8 cellular contexts compared by ENCODE assay signal in the genomic region with DNA sequence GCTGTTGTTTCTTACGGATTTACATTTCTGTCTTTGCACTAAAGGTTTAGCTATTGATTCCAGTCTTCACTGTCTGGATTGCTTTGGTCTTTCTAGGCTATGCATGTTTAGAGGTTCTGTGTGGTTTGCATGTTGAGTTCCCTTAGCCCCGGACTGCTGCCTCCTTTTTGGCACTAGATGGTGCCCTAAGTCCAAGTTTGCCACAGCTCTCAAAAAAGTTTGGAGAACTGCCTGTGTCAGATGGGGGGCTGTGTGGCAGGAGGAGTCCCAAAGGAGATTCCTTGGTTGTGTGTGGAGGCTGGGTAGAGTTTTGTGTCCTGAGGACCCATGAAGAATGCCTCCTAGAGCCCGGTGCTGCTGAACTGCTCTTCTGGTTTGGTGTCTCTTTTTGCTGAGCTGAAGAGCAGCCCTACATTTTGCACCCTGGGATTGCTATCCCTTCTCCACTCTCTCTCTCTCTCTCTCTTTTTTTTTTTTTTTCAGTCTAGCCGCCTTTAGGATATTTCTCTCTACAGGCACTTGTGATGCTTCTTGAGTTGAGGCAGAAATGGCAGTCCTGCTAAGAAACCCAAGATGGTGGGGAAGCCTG.
DNase-seq lines count a peak whose midpoint lies in the region; ATAC-seq and TF ChIP-seq lines count a peak whose summit lies in the region.

No MANE protein-coding gene starts in this region.

- H3K4me3 ChIP-seq in adipocyte (ENCODE audit: low read length) (no peak overlapping the region), iPS DF 6.9 (ENCODE audit: low read length) (no peak overlapping the region), tibial nerve (no peak overlapping the region)

- no peaks in the 10 kb centered on the region for H3K4me1 ChIP-seq in adipocyte (ENCODE audit: control insufficient read depth, insufficient read depth, low read length)
- peaks cover 1% of the 10 kb centered on the region; the same call in 1 of the 2 replicates for H3K4me1 ChIP-seq in iPS DF 6.9 (ENCODE audit: control insufficient read depth, insufficient read depth, low read length)
- H3K4me1 ChIP-seq in tibial nerve: no peaks in the 10 kb centered on the region

- no peak for TF ChIP-seq POLR2A in tibial nerve (IDR thresholded peaks at IDR 0.05)

- peak; percentile 93 for TF ChIP-seq CTCF in AG09319 (IDR thresholded peaks at IDR 0.05; ENCODE audit: low read depth, low read length)
- TF ChIP-seq CTCF in GM13976 (IDR thresholded peaks at IDR 0.05; ENCODE audit: borderline replicate concordance, control extremely low read depth, extremely low read depth, insufficient read depth, missing control alignments): peak; percentile 59
- TF ChIP-seq CTCF in tibial nerve (IDR thresholded peaks at IDR 0.05): peak in 4 of 5 experiments; percentile 19 to 44 (median 30)

- no peak overlapping the region for H3K27ac ChIP-seq in iPS DF 6.9 (ENCODE audit: low read length)
- H3K27ac ChIP-seq in tibial nerve: no peak overlapping the region

- H3K36me3 ChIP-seq in adipocyte (ENCODE audit: control insufficient read depth, insufficient read depth, low read length, severe bottlenecking) (no peaks in the 10 kb centered on the region), iPS DF 6.9 (ENCODE audit: control insufficient read depth, insufficient read depth, low read length) (no peaks in the 10 kb centered on the region), tibial nerve (no peaks in the 10 kb centered on the region)

- TF ChIP-seq EP300 in tibial nerve (IDR thresholded peaks at IDR 0.05): no peak

- no peaks in the 10 kb centered on the region for H3K27me3 ChIP-seq in adipocyte (replicated peaks; ENCODE audit: control insufficient read depth, insufficient read depth, low read length)
- no peaks in the 10 kb centered on the region for H3K27me3 ChIP-seq in iPS DF 6.9 (ENCODE audit: control insufficient read depth, insufficient read depth, low read length)
- H3K27me3 ChIP-seq in tibial nerve: no peaks in the 10 kb centered on the region

- no peak overlapping the region for H3K9ac ChIP-seq in adipocyte (ENCODE audit: low read length)

- WGBS in iPS DF 6.9 (ENCODE audit: insufficient coverage, insufficient read length): no CpG with 5 or more reads among the region's 4 CpGs
- WGBS in tibial nerve, 2 donors: 33 to 42% methylated on average over 4 of the region's 4 CpGs

- ATAC-seq in HG02870 (IDR thresholded peaks at IDR 0.05; ENCODE audit: unreplicated experiment) (peak; percentile 77), HG03108 (IDR thresholded peaks at IDR 0.05; ENCODE audit: unreplicated experiment) (no peak)

- no peak for DNase-seq in AG09319 (ENCODE audit: extremely low read depth, low read depth)
- peak; percentile 42 for DNase-seq in GM13976 (ENCODE audit: low spot score)
- DNase-seq in NCI-H82 treated with DMSO at 0.1 percent for 48 hours (lab: John Stamatoyannopoulos, UW; ENCODE audit: unreplicated experiment): peak; percentile 12
- peak; percentile 77 for DNase-seq in adipocyte (ENCODE audit: low read depth)
- DNase-seq in iPS DF 6.9 (ENCODE audit: low read depth, low spot score): peak; percentile 48
- peak in 1 of 2 donors; percentile 7 for DNase-seq in tibial nerve (ENCODE audit: low spot score in 2 of 2)

- in situ Hi-C loops in GM13976 (cut with MboI; ENCODE audit: low sequenced_read_pairs, unreplicated experiment): no loop called here

- no peaks in the 10 kb centered on the region for H3K9me3 ChIP-seq in adipocyte (ENCODE audit: control insufficient read depth, low read length)
- H3K9me3 ChIP-seq in iPS DF 6.9 (ENCODE audit: control insufficient read depth, insufficient read depth, low read length): no peaks in the 10 kb centered on the region
- peaks cover 0 to 3% (median 0%) of the 10 kb centered on the region in 4 donors for H3K9me3 ChIP-seq in tibial nerve

Comparison
In these comparisons a context has a peak if more than half of its experiments do, and no peak if none do; other contexts are left out.
1. CTCF ChIP-seq: peak in every context shown above with its lines; median percentile 93 in AG09319; 59 in GM13976; 30 in tibial nerve.